ENCODE assay signal across 2 cellular contexts in the genomic region with DNA sequence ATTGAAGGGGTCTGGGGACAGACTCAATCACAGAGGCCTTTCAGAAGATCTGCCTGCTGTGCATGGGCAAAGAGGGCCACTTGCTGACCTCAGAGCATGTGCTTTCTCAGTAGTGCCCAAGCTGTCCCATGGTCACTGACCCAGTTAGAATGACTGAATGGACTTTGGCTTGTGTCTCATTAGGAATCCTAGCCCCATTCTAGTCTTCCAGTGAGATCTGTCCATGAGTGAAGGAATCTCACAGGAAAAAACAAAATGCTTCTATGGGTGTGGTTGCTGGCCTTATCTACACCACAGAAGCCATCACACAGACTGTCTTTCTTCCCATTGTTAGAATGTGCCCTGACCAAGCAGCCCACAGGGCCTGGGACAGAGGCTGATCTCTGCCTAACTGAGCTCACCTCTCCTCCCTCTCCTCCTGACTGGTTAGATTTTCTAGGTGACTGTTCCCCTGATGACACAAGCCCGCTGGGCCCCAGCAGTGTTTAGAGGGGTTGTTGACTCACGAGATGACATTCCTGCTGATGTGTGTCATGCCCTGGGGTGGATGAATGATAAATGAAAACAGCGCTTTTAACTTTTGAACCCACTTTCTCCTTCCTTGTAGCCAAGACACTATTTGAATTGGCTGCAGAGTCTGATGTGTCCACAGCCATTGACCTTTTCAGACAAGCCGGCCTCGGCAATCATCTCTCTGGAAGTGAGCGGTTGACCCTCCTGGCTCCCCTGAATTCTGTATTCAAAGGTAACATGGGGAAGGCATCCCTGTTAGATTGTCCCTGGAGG.
TF ChIP-seq lines count a peak whose summit lies in the region.

No MANE protein-coding gene starts in this region.

TF ChIP-seq in A549, 52 proteins besides CTCF, POLR2A, EP300 and RAD21 (continued from another document and continues in another):
- TF ChIP-seq, protein P1, sequence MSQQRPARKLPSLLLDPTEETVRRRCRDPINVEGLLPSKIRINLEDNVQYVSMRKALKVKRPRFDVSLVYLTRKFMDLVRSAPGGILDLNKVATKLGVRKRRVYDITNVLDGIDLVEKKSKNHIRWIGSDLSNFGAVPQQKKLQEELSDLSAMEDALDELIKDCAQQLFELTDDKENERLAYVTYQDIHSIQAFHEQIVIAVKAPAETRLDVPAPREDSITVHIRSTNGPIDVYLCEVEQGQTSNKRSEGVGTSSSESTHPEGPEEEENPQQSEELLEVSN (IDR thresholded peaks at IDR 0.05; ENCODE audit: borderline replicate concordance, low read depth): no peak
- TF ChIP-seq HMGXB4 (CRISPR knock-in tag; IDR thresholded peaks at IDR 0.05; ENCODE audit: borderline replicate concordance) (no peak), RARB (CRISPR knock-in tag; IDR thresholded peaks at IDR 0.05) (peak; percentile 74), MAFK (IDR thresholded peaks at IDR 0.05; ENCODE audit: partially characterized antibody) (no peak), REST (IDR thresholded peaks at IDR 0.05) (no peak), EHF (CRISPR knock-in tag; IDR thresholded peaks at IDR 0.05) (peak; percentile 51; the same call in 1 of the 2 replicates), SREBF2 (IDR thresholded peaks at IDR 0.05) (no peak), ESRRA (IDR thresholded peaks at IDR 0.05; ENCODE audit: borderline replicate concordance, low read length) (no peak), CBX8 (IDR thresholded peaks at IDR 0.05) (no peak), ZC3H11A (IDR thresholded peaks at IDR 0.05) (no peak), CBX2 (IDR thresholded peaks at IDR 0.05; ENCODE audit: borderline replicate concordance, low read depth) (no peak), NR3C1 (IDR thresholded peaks at IDR 0.05) (no peak), CHD4 (IDR thresholded peaks at IDR 0.05; ENCODE audit: borderline replicate concordance) (no peak), RNF2 (IDR thresholded peaks at IDR 0.05; ENCODE audit: borderline replicate concordance, low read depth) (no peak), CHD2 (IDR thresholded peaks at IDR 0.05; ENCODE audit: low read length, partially characterized antibody) (peak; percentile 11), ATOH8 (CRISPR knock-in tag; IDR thresholded peaks at IDR 0.05; ENCODE audit: low read depth) (no peak), GATA3 (IDR thresholded peaks at IDR 0.05; ENCODE audit: borderline replicate concordance) (peak; percentile 98), FOSB (CRISPR knock-in tag; IDR thresholded peaks at IDR 0.05) (peak; percentile 22), BHLHE40 (IDR thresholded peaks at IDR 0.05; ENCODE audit: low read depth, low read length) (peak; percentile 95), HOXB13 (CRISPR knock-in tag; IDR thresholded peaks at IDR 0.05; ENCODE audit: low read depth) (peak; percentile 82; the same call in 1 of the 2 replicates)
- TF ChIP-seq, protein P2, sequence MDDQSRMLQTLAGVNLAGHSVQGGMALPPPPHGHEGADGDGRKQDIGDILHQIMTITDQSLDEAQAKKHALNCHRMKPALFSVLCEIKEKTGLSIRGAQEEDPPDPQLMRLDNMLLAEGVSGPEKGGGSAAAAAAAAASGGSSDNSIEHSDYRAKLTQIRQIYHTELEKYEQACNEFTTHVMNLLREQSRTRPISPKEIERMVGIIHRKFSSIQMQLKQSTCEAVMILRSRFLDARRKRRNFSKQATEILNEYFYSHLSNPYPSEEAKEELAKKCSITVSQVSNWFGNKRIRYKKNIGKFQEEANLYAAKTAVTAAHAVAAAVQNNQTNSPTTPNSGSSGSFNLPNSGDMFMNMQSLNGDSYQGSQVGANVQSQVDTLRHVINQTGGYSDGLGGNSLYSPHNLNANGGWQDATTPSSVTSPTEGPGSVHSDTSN (IDR thresholded peaks at IDR 0.05): peak; percentile 91
- TF ChIP-seq, protein P3, sequence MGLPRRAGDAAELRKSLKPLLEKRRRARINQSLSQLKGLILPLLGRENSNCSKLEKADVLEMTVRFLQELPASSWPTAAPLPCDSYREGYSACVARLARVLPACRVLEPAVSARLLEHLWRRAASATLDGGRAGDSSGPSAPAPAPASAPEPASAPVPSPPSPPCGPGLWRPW (IDR thresholded peaks at IDR 0.05): peak; percentile 31; the same call in 1 of the 2 replicates

TF ChIP-seq in IMR-90, 13 proteins besides CTCF, POLR2A, EP300 and RAD21 (continued from another document):
- TF ChIP-seq ELK1 (IDR thresholded peaks at IDR 0.05; ENCODE audit: borderline replicate concordance, low read depth, low read length): no peak
- TF ChIP-seq USF2 (IDR thresholded peaks at IDR 0.05; ENCODE audit: low read depth, low read length): no peak; the same call in 1 of the 2 replicates
- peak; percentile 44; the same call in 1 of the 2 replicates for TF ChIP-seq MAZ (IDR thresholded peaks at IDR 0.05; ENCODE audit: borderline replicate concordance, low read depth, low read length)
- TF ChIP-seq NFE2L2 (IDR thresholded peaks at IDR 0.05; ENCODE audit: low read depth, low read length): peak; percentile 35; the same call in 1 of the 2 replicates
